Comparison of ENCODE assay signal across 15 cellular contexts in genomic region chr10:93059975-93060886, GRCh38. TPM values are rescaled to one million over a fixed set of nuclear protein-coding genes. Genes with fewer than 3 reads are reported as not detected.
DNase-seq lines count a peak whose midpoint lies in the region; ATAC-seq lines count a peak whose summit lies in the region.
"Had no signal": no experiment of that assay in that cellular context is flagged by ENCODE, and none has a peak within 500 bp of the region (broad histone marks: within the 10 kb centered on the region; RNA-seq: fewer than 3 reads in every experiment).

Gene CYP26C1 (plus strand): TSS chr10:93060798. CDS start chr10:93061264, 466 bp downstream.

- H3K27me3 Mint-ChIP-seq in activated T-cell treated with anti-CD3 and anti-CD28 coated beads, Interleukin-2, amount 50 U/mL, for 24 hours, result peaks cover 51% of the 10 kb centered on the region
- H3K27me3 Mint-ChIP-seq in activated T-helper 2 cell treated with anti-CD3 and anti-CD28 coated beads, Interferon-gamma antibody, Interleukin-2, Interleukin-4, amounts not matched to agents 10 μg/mL and 5 μg/mL and 100 μg/mL, durations not matched to agents 14 hours and 24 hours and 36 hours (ENCODE audit: low read depth), result peaks cover 58% of the 10 kb centered on the region
- peaks cover 37% of the 10 kb centered on the region for H3K27me3 Mint-ChIP-seq in stimulated activated memory B cell treated with anti-CD40 and anti-IgM and Interleukin-4, amounts not matched to agents 10 μg/mL and 1 μg/mL and 100 μg/mL, for 72 hours
- H3K27me3 Mint-ChIP-seq in activated CD4-positive, alpha-beta memory T cell treated with anti-CD3 and anti-CD28 coated beads, Interleukin-2, amount 10 ng/mL, durations not matched to agents 7 days and 5 days, result peaks cover 38% of the 10 kb centered on the region

- no peaks in the 10 kb centered on the region for H3K9me3 Mint-ChIP-seq in activated T-cell treated with anti-CD3 and anti-CD28 coated beads, Interleukin-2, amount 50 U/mL, for 24 hours
- H3K9me3 Mint-ChIP-seq in activated T-helper 2 cell treated with anti-CD3 and anti-CD28 coated beads, Interferon-gamma antibody, Interleukin-2, Interleukin-4, amounts not matched to agents 10 μg/mL and 5 μg/mL and 100 μg/mL, durations not matched to agents 14 hours and 24 hours and 36 hours, result no peaks in the 10 kb centered on the region
- H3K9me3 Mint-ChIP-seq in stimulated activated memory B cell treated with anti-CD40 and anti-IgM and Interleukin-4, amounts not matched to agents 10 μg/mL and 1 μg/mL and 100 μg/mL, for 72 hours, result no peaks in the 10 kb centered on the region
- no peaks in the 10 kb centered on the region for H3K9me3 Mint-ChIP-seq in activated CD4-positive, alpha-beta memory T cell treated with anti-CD3 and anti-CD28 coated beads, Interleukin-2, amount 10 ng/mL, durations not matched to agents 7 days and 5 days
- H3K9me3 Mint-ChIP-seq: dendritic cell treated with granulocyte-macrophage colony-stimulating factor and Interleukin-4, amounts not matched to agents 40 ng/mL and 50 ng/mL, for 4 days had no signal

- CTCF ChIA-PET in activated CD4-positive, alpha-beta memory T cell treated with anti-CD3 and anti-CD28 coated beads, Interleukin-2, amount 10 ng/mL, durations not matched to agents 7 days and 5 days (lab: Charles Lee), result no interaction called here

- POLR2A ChIA-PET in activated CD4-positive, alpha-beta memory T cell treated with anti-CD3 and anti-CD28 coated beads, Interleukin-2, amount 10 ng/mL, durations not matched to agents 7 days and 5 days (lab: Charles Lee), result interaction anchor here (0.9 kb wide), 1 partner anchor 13 kb away, joined by 3 read pairs; the partner anchor contains the start of gene CYP26A1

- peaks cover 26% of the 10 kb centered on the region for H3K4me1 Mint-ChIP-seq in activated T-cell treated with anti-CD3 and anti-CD28 coated beads, Interleukin-2, amount 50 U/mL, for 24 hours (ENCODE audit: low read depth)
- H3K4me1 Mint-ChIP-seq in activated T-helper 2 cell treated with anti-CD3 and anti-CD28 coated beads, Interferon-gamma antibody, Interleukin-2, Interleukin-4, amounts not matched to agents 10 μg/mL and 5 μg/mL and 100 μg/mL, durations not matched to agents 14 hours and 24 hours and 36 hours (ENCODE audit: low read depth), result peaks cover 2% of the 10 kb centered on the region
- H3K4me1 Mint-ChIP-seq in stimulated activated memory B cell treated with anti-CD40 and anti-IgM and Interleukin-4, amounts not matched to agents 10 μg/mL and 1 μg/mL and 100 μg/mL, for 72 hours, result peaks cover 28% of the 10 kb centered on the region
- peaks cover 12% of the 10 kb centered on the region for H3K4me1 Mint-ChIP-seq in activated CD4-positive, alpha-beta memory T cell treated with anti-CD3 and anti-CD28 coated beads, Interleukin-2, amount 10 ng/mL, durations not matched to agents 7 days and 5 days

- peak within 1 kb of the TSS; percentile 72 for H3K4me3 Mint-ChIP-seq in activated T-cell treated with anti-CD3 and anti-CD28 coated beads, Interleukin-2, amount 50 U/mL, for 24 hours
- peak within 1 kb of the TSS; percentile 39 for H3K4me3 Mint-ChIP-seq in activated T-helper 2 cell treated with anti-CD3 and anti-CD28 coated beads, Interferon-gamma antibody, Interleukin-2, Interleukin-4, amounts not matched to agents 10 μg/mL and 5 μg/mL and 100 μg/mL, durations not matched to agents 14 hours and 24 hours and 36 hours (ENCODE audit: low read depth)
- H3K4me3 Mint-ChIP-seq in stimulated activated memory B cell treated with anti-CD40 and anti-IgM and Interleukin-4, amounts not matched to agents 10 μg/mL and 1 μg/mL and 100 μg/mL, for 72 hours, result peak within 1 kb of the TSS; percentile 84
- no peak within 1 kb of the TSS for H3K4me3 Mint-ChIP-seq in activated CD4-positive, alpha-beta memory T cell treated with anti-CD3 and anti-CD28 coated beads, Interleukin-2, amount 10 ng/mL, durations not matched to agents 7 days and 5 days

- H3K36me3 Mint-ChIP-seq in activated T-cell treated with anti-CD3 and anti-CD28 coated beads, Interleukin-2, amount 50 U/mL, for 24 hours (ENCODE audit: low read depth), result peaks cover 17% of the 10 kb centered on the region
- H3K36me3 Mint-ChIP-seq in activated T-helper 2 cell treated with anti-CD3 and anti-CD28 coated beads, Interferon-gamma antibody, Interleukin-2, Interleukin-4, amounts not matched to agents 10 μg/mL and 5 μg/mL and 100 μg/mL, durations not matched to agents 14 hours and 24 hours and 36 hours (ENCODE audit: low read depth), result peaks cover 2% of the 10 kb centered on the region
- peaks cover 31% of the 10 kb centered on the region for H3K36me3 Mint-ChIP-seq in stimulated activated memory B cell treated with anti-CD40 and anti-IgM and Interleukin-4, amounts not matched to agents 10 μg/mL and 1 μg/mL and 100 μg/mL, for 72 hours
- peaks cover 3% of the 10 kb centered on the region for H3K36me3 Mint-ChIP-seq in activated CD4-positive, alpha-beta memory T cell treated with anti-CD3 and anti-CD28 coated beads, Interleukin-2, amount 10 ng/mL, durations not matched to agents 7 days and 5 days (ENCODE audit: low read depth)

- intact Hi-C loops in activated T-helper 2 cell treated with anti-CD3 and anti-CD28 coated beads, Interferon-gamma antibody, Interleukin-2, Interleukin-4, amounts not matched to agents 10 μg/mL and 5 μg/mL and 100 μg/mL, durations not matched to agents 14 hours and 24 hours and 36 hours (cut with micrococcal nuclease), result loop anchor here (10.0 kb wide), 2 partner anchors 175 to 505 kb away; partner anchors contain the start of gene FFAR4

- ATAC-seq in stimulated activated memory B cell treated with anti-CD40 and anti-IgM and Interleukin-4, amounts not matched to agents 10 μg/mL and 1 μg/mL and 100 μg/mL, for 72 hours, result no peak
- no peak for ATAC-seq in GM21423 (IDR thresholded peaks at IDR 0.05; ENCODE audit: unreplicated experiment)
- ATAC-seq: A549; activated CD8-positive, alpha-beta T cell treated with anti-CD3 and anti-CD28 coated beads, Interleukin-2, amount 10 ng/mL, durations not matched to agents 7 days and 5 days had no signal

- no peak within 1 kb of the TSS for H3K27ac Mint-ChIP-seq in activated T-cell treated with anti-CD3 and anti-CD28 coated beads, Interleukin-2, amount 50 U/mL, for 24 hours
- H3K27ac Mint-ChIP-seq in activated T-helper 2 cell treated with anti-CD3 and anti-CD28 coated beads, Interferon-gamma antibody, Interleukin-2, Interleukin-4, amounts not matched to agents 10 μg/mL and 5 μg/mL and 100 μg/mL, durations not matched to agents 14 hours and 24 hours and 36 hours, result no peak within 1 kb of the TSS
- H3K27ac Mint-ChIP-seq in stimulated activated memory B cell treated with anti-CD40 and anti-IgM and Interleukin-4, amounts not matched to agents 10 μg/mL and 1 μg/mL and 100 μg/mL, for 72 hours, result no peak within 1 kb of the TSS
- H3K27ac Mint-ChIP-seq in activated CD4-positive, alpha-beta memory T cell treated with anti-CD3 and anti-CD28 coated beads, Interleukin-2, amount 10 ng/mL, durations not matched to agents 7 days and 5 days, result no peak within 1 kb of the TSS
- H3K27ac Mint-ChIP-seq: activated CD8-positive, alpha-beta T cell treated with anti-CD3 and anti-CD28 coated beads, Interleukin-2, amount 10 ng/mL, durations not matched to agents 7 days and 5 days; dendritic cell treated with granulocyte-macrophage colony-stimulating factor and Interleukin-4, amounts not matched to agents 40 ng/mL and 50 ng/mL, for 4 days had no signal

- DNase-seq in activated T-cell treated with anti-CD3 and anti-CD28 coated beads, Interleukin-2, amount 50 U/mL, for 24 hours, result no peak
- DNase-seq in activated T-cell treated with anti-CD3 and anti-CD28 coated beads for 4 hours (no peak), iPS-NIHi7 (ENCODE audit: extremely low spot score) (peak; percentile 46), SKM-1 treated with dmso at 0.1 percent for 144 hours (lab: John Stamatoyannopoulos, UW; ENCODE audit: unreplicated experiment) (no peak)
- no peak for DNase-seq in activated T-helper 2 cell treated with anti-CD3 and anti-CD28 coated beads, Interferon-gamma antibody, Interleukin-2, Interleukin-4, amounts not matched to agents 10 μg/mL and 5 μg/mL and 100 μg/mL, durations not matched to agents 14 hours and 24 hours and 36 hours (ENCODE audit: low spot score)
- no peak for DNase-seq in activated CD4-positive, alpha-beta memory T cell treated with anti-CD3 and anti-CD28 coated beads, Interleukin-2, amount 10 ng/mL, durations not matched to agents 7 days and 5 days
- DNase-seq: activated CD8-positive, alpha-beta T cell treated with anti-CD3 and anti-CD28 coated beads, Interleukin-2, amount 10 ng/mL, durations not matched to agents 7 days and 5 days; foreskin fibroblast; left cardiac atrium; Peyer's patch had no signal

RNA-seq across cellular contexts. Expression of gene CYP26C1, which starts in this region (rescaled TPM):
- total RNA-seq in activated T-helper 2 cell treated with anti-CD3 and anti-CD28 coated beads, Interferon-gamma antibody, Interleukin-2, Interleukin-4, amounts not matched to agents 10 μg/mL and 5 μg/mL and 100 μg/mL, durations not matched to agents 14 hours and 24 hours and 36 hours, result 0.05 TPM in 1 of 2 replicates, not detected in the other
- total RNA-seq in activated CD4-positive, alpha-beta memory T cell treated with anti-CD3 and anti-CD28 coated beads, Interleukin-2, amount 10 ng/mL, durations not matched to agents 7 days and 5 days, result not detected
- total RNA-seq: Peyer's patch; T-helper 2 cell treated with Interferon-gamma antibody and Interleukin-4, amounts not matched to agents 100 ng/mL and 5 ng/mL, for 36 hours had no signal
